2 cellular contexts compared by ENCODE assay signal in the genomic region with DNA sequence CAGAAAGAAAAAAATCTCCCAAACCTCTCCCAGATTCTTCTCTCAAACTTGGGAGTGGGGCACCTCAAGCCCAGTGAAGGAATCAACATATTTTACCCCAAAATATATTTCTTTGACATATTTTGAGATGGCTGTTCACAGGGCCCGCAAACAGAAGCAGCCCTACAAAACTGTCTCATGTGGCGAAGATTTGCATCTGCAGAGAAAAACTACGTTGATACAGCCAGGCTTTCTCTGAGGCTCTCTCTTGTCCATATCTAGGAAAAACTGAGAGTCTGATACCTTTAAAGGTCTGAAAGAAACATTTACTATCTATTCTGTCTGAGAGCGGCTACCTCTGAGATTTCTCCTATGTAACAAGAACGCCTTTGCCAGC.
TF ChIP-seq lines count a peak whose summit lies in the region.

No MANE protein-coding gene starts in this region.

TF ChIP-seq in SK-N-SH, 30 proteins besides CTCF, POLR2A, EP300 and RAD21 (continued from another document):
- TF ChIP-seq USF1 (IDR thresholded peaks at IDR 0.05; ENCODE audit: borderline replicate concordance, low read depth) (no peak), RXRA (IDR thresholded peaks at IDR 0.05; ENCODE audit: borderline replicate concordance, low read depth) (no peak), MEF2A (IDR thresholded peaks at IDR 0.05; ENCODE audit: borderline replicate concordance, low read depth) (no peak), YY1 (IDR thresholded peaks at IDR 0.05; ENCODE audit: low read depth) (no peak), SIN3A (IDR thresholded peaks at IDR 0.05; ENCODE audit: borderline replicate concordance, low read depth, low read length) (no peak), CHD2 (IDR thresholded peaks at IDR 0.05; ENCODE audit: low read length, partially characterized antibody) (no peak), IRF3 (IDR thresholded peaks at IDR 0.05; ENCODE audit: low read depth, low read length) (no peak), FOXJ3 (CRISPR knock-in tag; IDR thresholded peaks at IDR 0.05) (no peak), TEAD4 (IDR thresholded peaks at IDR 0.05; ENCODE audit: borderline replicate concordance, insufficient read depth) (no peak)
- TF ChIP-seq, protein P1, sequence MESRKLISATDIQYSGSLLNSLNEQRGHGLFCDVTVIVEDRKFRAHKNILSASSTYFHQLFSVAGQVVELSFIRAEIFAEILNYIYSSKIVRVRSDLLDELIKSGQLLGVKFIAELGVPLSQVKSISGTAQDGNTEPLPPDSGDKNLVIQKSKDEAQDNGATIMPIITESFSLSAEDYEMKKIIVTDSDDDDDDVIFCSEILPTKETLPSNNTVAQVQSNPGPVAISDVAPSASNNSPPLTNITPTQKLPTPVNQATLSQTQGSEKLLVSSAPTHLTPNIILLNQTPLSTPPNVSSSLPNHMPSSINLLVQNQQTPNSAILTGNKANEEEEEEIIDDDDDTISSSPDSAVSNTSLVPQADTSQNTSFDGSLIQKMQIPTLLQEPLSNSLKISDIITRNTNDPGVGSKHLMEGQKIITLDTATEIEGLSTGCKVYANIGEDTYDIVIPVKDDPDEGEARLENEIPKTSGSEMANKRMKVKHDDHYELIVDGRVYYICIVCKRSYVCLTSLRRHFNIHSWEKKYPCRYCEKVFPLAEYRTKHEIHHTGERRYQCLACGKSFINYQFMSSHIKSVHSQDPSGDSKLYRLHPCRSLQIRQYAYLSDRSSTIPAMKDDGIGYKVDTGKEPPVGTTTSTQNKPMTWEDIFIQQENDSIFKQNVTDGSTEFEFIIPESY (IDR thresholded peaks at IDR 0.05; ENCODE audit: borderline replicate concordance, low read depth) = no peak

TF ChIP-seq in SK-N-SH treated with all-trans-retinoic acid at 6 μM for 48 hours, 23 proteins besides CTCF, POLR2A, EP300 and RAD21 (continued from another document):
- TF ChIP-seq ZFP3 (CRISPR knock-in tag; IDR thresholded peaks at IDR 0.05) = no peak
- no peak for TF ChIP-seq ZNF70 (CRISPR knock-in tag; IDR thresholded peaks at IDR 0.05)
- no peak for TF ChIP-seq GLIS3 (CRISPR knock-in tag; IDR thresholded peaks at IDR 0.05)
